12 cellular contexts compared by ENCODE assay signal in the genomic region with DNA sequence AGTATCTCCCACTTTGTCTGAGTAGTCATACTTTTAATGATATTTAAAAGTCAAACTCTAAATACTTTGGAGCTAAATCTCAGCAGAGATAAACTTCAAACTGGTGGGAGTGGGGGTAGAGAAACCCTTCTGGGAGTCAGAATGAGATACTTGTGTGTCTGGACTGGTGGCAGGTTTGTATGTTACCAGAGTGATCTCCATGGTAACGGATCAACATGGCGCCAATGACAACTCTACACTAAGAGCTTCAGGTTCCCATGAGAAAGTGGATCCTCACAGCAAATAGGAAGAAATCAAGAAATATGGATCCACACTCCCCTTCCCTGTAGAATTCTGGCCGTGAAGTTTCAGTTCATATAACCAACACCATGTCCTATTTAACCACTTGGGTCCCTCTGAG.
DNase-seq lines count a peak whose midpoint lies in the region; ATAC-seq and TF ChIP-seq lines count a peak whose summit lies in the region.
"Had no signal": no experiment of that assay in that cellular context is flagged by ENCODE, and none has a peak within 500 bp of the region (broad histone marks: within the 10 kb centered on the region; RNA-seq: fewer than 3 reads in every experiment).

No MANE protein-coding gene starts in this region.

- ATAC-seq in GM21515 (IDR thresholded peaks at IDR 0.05; ENCODE audit: unreplicated experiment), result no peak
- ATAC-seq: Panc1 had no signal

- H3K9me3 Mint-ChIP-seq in Calu3 (ENCODE audit: low read depth, unreplicated experiment), result no peaks in the 10 kb centered on the region
- H3K9me3 Mint-ChIP-seq: brain had no signal

- no peaks in the 10 kb centered on the region for H3K27me3 Mint-ChIP-seq in Calu3 (ENCODE audit: unreplicated experiment)

- BruUV-seq in Calu3 (replicated peaks; lab: Mats Ljungman, UMichigan), result no TSS peak

- peak overlapping the region; percentile 28 for H3K27ac Mint-ChIP-seq in Calu3 (ENCODE audit: unreplicated experiment)
- H3K27ac Mint-ChIP-seq: brain had no signal

- no peak overlapping the region for H3K4me3 ChIP-seq in fibroblast of villous mesenchyme (ENCODE audit: low read depth, low read length)

- CTCF ChIA-PET in Calu3 (lab: Charles Lee), result interaction anchor here (0.9 kb wide), 1 partner anchor 25 kb away, joined by 3 read pairs; no protein-coding TSS in a partner anchor

- in situ Hi-C loops in ACHN (cut with HindIII; ENCODE audit: low pct_ligation_motif_present, low pct_unique_long_range_greater_than_20kb, low sequenced_read_pairs), result no loop called here

- TF ChIP-seq CTCF in Calu3 (IDR thresholded peaks at IDR 0.05; ENCODE audit: unreplicated experiment) (no peak), fibroblast of villous mesenchyme (IDR thresholded peaks at IDR 0.05; ENCODE audit: insufficient read depth, low read depth, low read length) (no peak)

- peaks cover 64% of the 10 kb centered on the region for H3K4me1 Mint-ChIP-seq in Calu3 (ENCODE audit: low read depth, unreplicated experiment)

- DNase-seq in ACHN (peak; percentile 22), Calu3 (no peak), RPMI7951 (ENCODE audit: low read depth) (peak; percentile 42), fibroblast of villous mesenchyme (ENCODE audit: low read depth) (peak; percentile 28), 8988T (no peak), SKM-1 treated with dmso at 0.1 percent for 144 hours (lab: John Stamatoyannopoulos, UW; ENCODE audit: unreplicated experiment) (no peak), middle frontal gyrus (ENCODE audit: extremely low spot score, low spot score) (no peak)
- DNase-seq: NCI-H1694; stimulated activated CD4-positive, alpha-beta T cell treated with anti-CD3 and anti-CD28 coated beads, Interleukin-12 subunit alpha, Interleukin-12 subunit beta, amount 100 ng/mL, for 4 hours had no signal

- H3K4me3 Mint-ChIP-seq in Calu3 (ENCODE audit: low read depth, unreplicated experiment), result no peak overlapping the region
- H3K4me3 Mint-ChIP-seq: brain had no signal

- intact Hi-C loops in Calu3 (cut with micrococcal nuclease; ENCODE audit: unreplicated experiment), result no loop called here

- peaks cover 7% of the 10 kb centered on the region for H3K36me3 Mint-ChIP-seq in Calu3 (ENCODE audit: insufficient read depth, unreplicated experiment)

Comparison
In these comparisons a context has a peak if more than half of its experiments do, and no peak if none do; other contexts are left out.
1. DNase-seq: peak in ACHN (single experiment), RPMI7951 (single experiment) and fibroblast of villous mesenchyme (single experiment); none in Calu3 (single experiment), 8988T (single experiment), SKM-1 treated with dmso at 0.1 percent for 144 hours (single experiment) and middle frontal gyrus (single experiment).